Comparison of ENCODE assay signal across 20 cellular contexts in the genomic region with DNA sequence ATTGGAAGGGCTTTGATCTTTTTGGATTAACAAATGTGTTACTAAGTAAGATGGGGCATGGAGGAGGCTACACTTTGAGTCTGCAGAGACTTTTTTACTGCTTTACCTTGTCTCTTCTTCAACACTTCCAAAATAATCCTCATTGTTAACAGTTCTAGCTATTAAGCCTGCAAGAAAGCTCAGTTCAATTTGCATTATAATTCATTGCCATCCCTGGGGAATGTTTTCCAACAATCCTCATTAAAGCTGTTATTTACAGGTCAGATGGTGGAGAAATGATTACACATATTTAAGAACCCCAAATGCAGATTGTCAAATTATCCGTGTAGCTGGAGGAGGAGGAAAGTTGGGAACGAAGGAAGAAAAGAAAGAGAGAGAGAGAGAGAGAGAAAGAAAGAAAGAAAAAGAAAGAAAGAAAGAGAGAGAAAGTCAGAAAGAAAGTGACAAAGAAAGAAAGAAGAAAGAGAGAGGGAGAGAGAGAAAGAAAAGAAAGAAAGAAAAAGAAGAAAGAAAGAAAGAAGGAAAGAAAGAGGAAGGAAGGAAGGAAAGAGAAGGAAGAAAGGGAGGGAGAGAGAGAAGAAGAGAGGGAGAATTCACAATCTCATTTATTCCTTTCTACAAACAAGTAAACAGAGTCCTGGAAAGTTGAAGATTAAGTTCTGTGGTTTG.
"Had no signal": no experiment of that assay in that cellular context is flagged by ENCODE, and none has a peak within 500 bp of the region (broad histone marks: within the 10 kb centered on the region; RNA-seq: fewer than 3 reads in every experiment).

No MANE protein-coding gene starts in this region.

- ATAC-seq: gastrocnemius medialis; stimulated activated naive B cell treated with anti-CD40 and anti-IgM and Interleukin-4, amounts not matched to agents 10 μg/mL and 1 μg/mL and 100 μg/mL, for 72 hours; stimulated activated naive CD8-positive, alpha-beta T cell treated with anti-CD3 and anti-CD28 coated beads, Interleukin-15, amount 100 ng/mL, for 72 hours; upper lobe of right lung had no signal

- H3K27me3 Mint-ChIP-seq: naive B cell; stimulated activated naive B cell treated with anti-CD40 and anti-IgM and Interleukin-4, amounts not matched to agents 10 μg/mL and 1 μg/mL and 100 μg/mL, for 72 hours; stimulated activated naive CD8-positive, alpha-beta T cell treated with anti-CD3 and anti-CD28 coated beads, Interleukin-15, amount 100 ng/mL, for 72 hours had no signal

- H3K4me3 ChIP-seq: esophagus muscularis mucosa, gastrocnemius medialis, sigmoid colon, skin epidermis, testis, tibial nerve, upper lobe of right lung, vagina had no signal

- H3K27ac ChIP-seq: epithelial cell of prostate, esophagus muscularis mucosa, gastrocnemius medialis, neutrophil, sigmoid colon, skin epidermis, testis, tibial nerve, upper lobe of right lung, vagina had no signal

- H3K27ac Mint-ChIP-seq: stimulated activated naive B cell treated with anti-CD40 and anti-IgM and Interleukin-4, amounts not matched to agents 10 μg/mL and 1 μg/mL and 100 μg/mL, for 72 hours had no signal

- H3K4me1 ChIP-seq: esophagus muscularis mucosa, gastrocnemius medialis, sigmoid colon, testis, tibial nerve, upper lobe of right lung, vagina had no signal

- H3K4me1 Mint-ChIP-seq: naive B cell; stimulated activated naive CD8-positive, alpha-beta T cell treated with anti-CD3 and anti-CD28 coated beads, Interleukin-15, amount 100 ng/mL, for 72 hours had no signal

- H3K4me3 Mint-ChIP-seq: naive B cell; nephron; stimulated activated naive B cell treated with anti-CD40 and anti-IgM and Interleukin-4, amounts not matched to agents 10 μg/mL and 1 μg/mL and 100 μg/mL, for 72 hours; stimulated activated naive CD8-positive, alpha-beta T cell treated with anti-CD3 and anti-CD28 coated beads, Interleukin-15, amount 100 ng/mL, for 72 hours had no signal

- H3K9me3 Mint-ChIP-seq: nephron; stimulated activated naive CD8-positive, alpha-beta T cell treated with anti-CD3 and anti-CD28 coated beads, Interleukin-15, amount 100 ng/mL, for 72 hours had no signal

- H3K27me3 ChIP-seq: gastrocnemius medialis, sigmoid colon, testis, tibial nerve, upper lobe of right lung, vagina had no signal

- H3K36me3 Mint-ChIP-seq: naive B cell; stimulated activated naive B cell treated with anti-CD40 and anti-IgM and Interleukin-4, amounts not matched to agents 10 μg/mL and 1 μg/mL and 100 μg/mL, for 72 hours had no signal

- H3K9me3 ChIP-seq: esophagus muscularis mucosa, gastrocnemius medialis, neutrophil, sigmoid colon, testis, tibial nerve, upper lobe of right lung, vagina had no signal

- DNase-seq: effector memory CD4-positive, alpha-beta T cell; gastrocnemius medialis; glutamatergic neuron; mesendoderm; naive B cell; posterior cingulate gyrus; sigmoid colon; stimulated activated CD4-positive, alpha-beta T cell treated with anti-CD3 and anti-CD28 coated beads, Interleukin-2, amount 100 ng/mL, for 24 hours; stimulated activated CD4-positive, alpha-beta T cell treated with anti-CD3 and anti-CD28 coated beads, Interleukin-4, amount 100 ng/mL, for 4 hours; stimulated activated naive B cell treated with anti-CD40 and anti-IgM and Interleukin-4, amounts not matched to agents 10 μg/mL and 1 μg/mL and 100 μg/mL, for 72 hours; stimulated activated naive CD8-positive, alpha-beta T cell treated with anti-CD3 and anti-CD28 coated beads, Interleukin-15, amount 100 ng/mL, for 72 hours; testis; upper lobe of right lung had no signal

- H3K36me3 ChIP-seq: esophagus muscularis mucosa, gastrocnemius medialis, neutrophil, sigmoid colon, tibial nerve, upper lobe of right lung, vagina had no signal
